In the genomic region with DNA sequence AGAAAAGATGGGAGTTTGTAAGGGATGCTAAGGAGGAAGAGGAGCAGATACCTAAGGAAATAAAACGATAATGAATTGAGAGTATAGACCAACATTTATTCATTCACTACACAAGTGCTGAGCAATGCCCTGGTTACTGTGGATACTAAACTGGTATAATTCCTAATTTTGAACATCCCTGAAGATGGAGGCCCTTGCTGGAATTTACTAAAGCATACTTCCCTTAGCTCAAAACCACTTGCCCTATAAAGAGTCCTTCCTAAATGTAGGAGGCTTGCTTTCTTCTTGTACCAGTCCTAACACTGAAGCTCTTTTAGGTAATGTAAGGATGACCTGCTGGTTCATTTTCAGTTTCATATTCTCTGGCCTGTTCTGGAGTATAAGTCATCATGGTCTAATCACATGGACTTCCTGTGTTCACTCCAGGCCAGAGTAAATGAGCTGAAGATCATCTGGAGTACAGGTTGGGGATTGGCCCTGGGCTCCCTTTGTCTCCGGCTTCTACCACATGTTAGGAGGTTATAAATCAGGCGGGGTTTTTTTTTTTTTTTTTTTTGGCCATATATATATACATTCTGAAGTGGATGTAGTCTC, we compare ENCODE assay signal across 11 cellular contexts.
DNase-seq lines count a peak whose midpoint lies in the region; ATAC-seq and TF ChIP-seq lines count a peak whose summit lies in the region.
"Had no signal": no experiment of that assay in that cellular context is flagged by ENCODE, and none has a peak within 500 bp of the region (broad histone marks: within the 10 kb centered on the region; RNA-seq: fewer than 3 reads in every experiment).

No MANE protein-coding gene starts in this region.

- H3K4me3 ChIP-seq in epithelial cell of esophagus (ENCODE audit: low read length): no peak overlapping the region
- H3K4me3 ChIP-seq: colonic mucosa had no signal

- ATAC-seq in GM19438 (IDR thresholded peaks at IDR 0.05; ENCODE audit: low read depth, unreplicated experiment) (peak; percentile 94), HG03175 (IDR thresholded peaks at IDR 0.05; ENCODE audit: unreplicated experiment) (peak; percentile 84), HG03108 (IDR thresholded peaks at IDR 0.05; ENCODE audit: unreplicated experiment) (no peak)

- TF ChIP-seq CTCF in epithelial cell of esophagus (IDR thresholded peaks at IDR 0.05; ENCODE audit: insufficient read depth, low read depth, low read length, missing control alignments): no peak

- DNase-seq in EL (peak; percentile 66), epithelial cell of esophagus (ENCODE audit: low read depth) (peak; percentile 13), T1000 (lab: John Stamatoyannopoulos, UW) (no peak), SHP77 (lab: John Stamatoyannopoulos, UW) (no peak), 8988T (no peak)
- DNase-seq: activated CD4-positive, alpha-beta T cell treated with anti-CD3 and anti-CD28 coated beads for 48 hours; colonic mucosa; NCI-H524 had no signal

Comparison
In these comparisons a context has a peak if more than half of its experiments do, and no peak if none do; other contexts are left out.
1. DNase-seq: peak in EL (single experiment) and epithelial cell of esophagus (single experiment); none in T1000 (single experiment), SHP77 (0 of 2) and 8988T (single experiment).